9 cellular contexts compared by ENCODE assay signal in the genomic region with DNA sequence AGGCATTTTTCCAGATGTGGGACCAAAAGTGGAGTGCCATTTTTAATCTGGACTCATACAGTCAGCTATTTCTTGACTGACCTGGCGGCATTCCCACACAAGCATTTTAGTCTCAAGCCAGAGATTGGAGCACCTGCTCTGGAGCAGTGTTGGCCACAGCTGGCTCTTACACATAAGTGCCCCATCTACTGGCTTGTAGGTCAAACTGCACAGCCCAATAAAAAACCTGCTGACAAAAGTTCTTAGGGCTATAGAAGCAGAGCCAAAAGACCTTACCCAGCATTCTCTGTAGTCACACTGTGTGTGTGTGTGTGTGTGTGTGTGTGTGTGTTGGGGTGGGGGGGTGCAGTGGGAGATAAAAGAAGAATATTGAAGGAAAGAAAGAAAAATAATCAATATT. TPM values are rescaled to one million over a fixed set of nuclear protein-coding genes. Genes with fewer than 3 reads are reported as not detected.
DNase-seq lines count a peak whose midpoint lies in the region; ATAC-seq and TF ChIP-seq lines count a peak whose summit lies in the region.
"Had no signal": no experiment of that assay in that cellular context is flagged by ENCODE, and none has a peak within 500 bp of the region (broad histone marks: within the 10 kb centered on the region; RNA-seq: fewer than 3 reads in every experiment).

No MANE protein-coding gene starts in this region.

- H3K27me3 Mint-ChIP-seq in activated CD8-positive, alpha-beta memory T cell treated with anti-CD3 and anti-CD28 coated beads, Interleukin-2, amount 10 ng/mL, durations not matched to agents 7 days and 5 days: peaks cover 47% of the 10 kb centered on the region

- peak; percentile 57 for ATAC-seq in activated CD8-positive, alpha-beta memory T cell treated with anti-CD3 and anti-CD28 coated beads, Interleukin-2, amount 10 ng/mL, durations not matched to agents 7 days and 5 days
- ATAC-seq in GM21825 (IDR thresholded peaks at IDR 0.05; ENCODE audit: unreplicated experiment): peak; percentile 74

- intact Hi-C loops in posterior vena cava (cut with DNase I): no loop called here

- no peak for DNase-seq in activated CD8-positive, alpha-beta memory T cell treated with anti-CD3 and anti-CD28 coated beads, Interleukin-2, amount 10 ng/mL, durations not matched to agents 7 days and 5 days
- DNase-seq in activated CD8-positive, alpha-beta memory T cell treated with anti-CD3 and anti-CD28 coated beads, Interleukin-2, amount 50 U/mL, for 4 hours: no peak
- DNase-seq in LNCaP clone FGC (ENCODE audit: low read depth): peak; percentile 11
- DNase-seq in amniotic epithelial cell (ENCODE audit: low read depth): peak; percentile 65
- peak; percentile 31 for DNase-seq in myocyte (ENCODE audit: low read depth)
- no peak for DNase-seq in medulla oblongata (ENCODE audit: extremely low spot score)
- DNase-seq in posterior vena cava (ENCODE audit: low spot score): no peak

- CTCF ChIA-PET in activated CD8-positive, alpha-beta memory T cell treated with anti-CD3 and anti-CD28 coated beads, Interleukin-2, amount 10 ng/mL, durations not matched to agents 7 days and 5 days (lab: Charles Lee): interaction anchor here (0.7 to 1.2 kb wide), 4 partner anchors 10 to 328 kb away, joined by 3 read pairs; no protein-coding TSS in a partner anchor

- H3K36me3 Mint-ChIP-seq in activated CD8-positive, alpha-beta memory T cell treated with anti-CD3 and anti-CD28 coated beads, Interleukin-2, amount 10 ng/mL, durations not matched to agents 7 days and 5 days: peaks cover 5% of the 10 kb centered on the region

- no peak overlapping the region for H3K4me3 Mint-ChIP-seq in activated CD8-positive, alpha-beta memory T cell treated with anti-CD3 and anti-CD28 coated beads, Interleukin-2, amount 10 ng/mL, durations not matched to agents 7 days and 5 days
- H3K4me3 Mint-ChIP-seq: dendritic cell treated with granulocyte-macrophage colony-stimulating factor and Interleukin-4, amounts not matched to agents 40 ng/mL and 50 ng/mL, for 4 days had no signal

- H3K4me1 Mint-ChIP-seq in activated CD8-positive, alpha-beta memory T cell treated with anti-CD3 and anti-CD28 coated beads, Interleukin-2, amount 10 ng/mL, durations not matched to agents 7 days and 5 days: peaks cover 3% of the 10 kb centered on the region

- H3K27ac Mint-ChIP-seq in activated CD8-positive, alpha-beta memory T cell treated with anti-CD3 and anti-CD28 coated beads, Interleukin-2, amount 10 ng/mL, durations not matched to agents 7 days and 5 days: no peak overlapping the region
- H3K27ac Mint-ChIP-seq: dendritic cell treated with granulocyte-macrophage colony-stimulating factor and Interleukin-4, amounts not matched to agents 40 ng/mL and 50 ng/mL, for 4 days had no signal

- H3K4me3 ChIP-seq in LNCaP clone FGC (ENCODE audit: low read depth, low read length): no peak overlapping the region

- H3K9me3 Mint-ChIP-seq in activated CD8-positive, alpha-beta memory T cell treated with anti-CD3 and anti-CD28 coated beads, Interleukin-2, amount 10 ng/mL, durations not matched to agents 7 days and 5 days (ENCODE audit: low read depth): peaks cover 12% of the 10 kb centered on the region

- peak; percentile 36 for TF ChIP-seq CTCF in LNCaP clone FGC (IDR thresholded peaks at IDR 0.05; ENCODE audit: control insufficient read depth, extremely low read depth, insufficient read depth)

RNA-seq across cellular contexts. Expression of gene SENP6, which starts 38.6 kb away (rescaled TPM):
- total RNA-seq in activated CD8-positive, alpha-beta memory T cell treated with anti-CD3 and anti-CD28 coated beads, Interleukin-2, amount 10 ng/mL, durations not matched to agents 7 days and 5 days: 10 to 100 TPM; 79.2 to 80.4 TPM
- 64.5 and 72.6 TPM in 2 replicates for total RNA-seq in myocyte
- polyA plus RNA-seq in myocyte (2012): 20.2 TPM
- 100 to 1,000 TPM in 1 of 2 donors, 10 to 100 TPM in 1; 98.5 to 109 TPM for total RNA-seq in posterior vena cava

Comparison
In these comparisons a context has a peak if more than half of its experiments do, and no peak if none do; other contexts are left out.
1. DNase-seq: peak in LNCaP clone FGC (single experiment), amniotic epithelial cell (single experiment) and myocyte (single experiment); none in activated CD8-positive, alpha-beta memory T cell treated with anti-CD3 and anti-CD28 coated beads, Interleukin-2, amount 10 ng/mL, durations not matched to agents 7 days and 5 days (single experiment), activated CD8-positive, alpha-beta memory T cell treated with anti-CD3 and anti-CD28 coated beads, Interleukin-2, amount 50 U/mL, for 4 hours (single experiment), medulla oblongata (single experiment) and posterior vena cava (single experiment).